8 cellular contexts compared by ENCODE assay signal in the genomic region with DNA sequence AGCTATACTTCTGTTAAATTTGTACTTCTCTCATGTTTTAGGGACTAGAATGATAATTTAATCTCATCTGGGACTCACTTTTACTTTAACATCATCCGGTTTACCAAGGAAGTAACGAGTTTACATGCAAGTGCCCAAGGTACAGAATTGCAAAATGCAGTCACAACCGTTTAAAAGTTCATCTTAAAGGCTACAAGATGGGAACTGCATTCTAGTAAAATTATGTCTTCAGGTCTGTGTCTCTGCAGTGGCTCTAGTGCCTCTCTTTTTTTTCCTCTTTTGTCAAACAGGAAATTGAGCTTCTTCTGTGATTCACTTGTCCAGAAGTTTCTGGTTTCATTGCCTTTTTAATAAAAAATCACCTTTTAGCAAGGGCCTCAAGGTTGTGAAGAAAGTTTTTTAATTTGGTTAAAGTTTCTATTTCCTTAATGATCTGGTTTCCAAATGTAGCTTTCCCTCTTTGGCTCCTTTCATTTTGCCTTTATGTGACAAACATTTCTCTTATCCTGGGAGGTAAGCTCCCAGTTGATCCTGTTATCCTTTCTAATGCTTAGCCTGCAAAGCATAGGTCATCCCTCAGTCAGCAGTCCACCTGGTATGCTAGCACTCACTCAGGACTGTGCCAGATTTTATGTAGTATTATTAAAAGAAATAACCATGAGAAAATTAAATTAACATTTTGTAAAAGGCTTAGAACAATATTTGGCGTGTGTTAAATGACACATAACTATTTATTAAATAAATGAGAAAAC. TPM values are rescaled to one million over a fixed set of nuclear protein-coding genes. Genes with fewer than 3 reads are reported as not detected.
A peak's percentile ranks its signal among the peaks of the same experiment; 100 is the strongest.
DNase-seq lines count a peak whose midpoint lies in the region; ATAC-seq and TF ChIP-seq lines count a peak whose summit lies in the region.

No MANE protein-coding gene starts in this region.

- peak overlapping the region; percentile 42; the same call in 1 of the 2 replicates for H3K27ac ChIP-seq in SK-N-MC

- peaks cover 18% of the 10 kb centered on the region for H3K4me1 ChIP-seq in skeletal muscle satellite cell (ENCODE audit: control insufficient read depth, insufficient read depth, low read length)

- H3K9me3 ChIP-seq in SK-N-MC (ENCODE audit: low read depth, low read length) (no peaks in the 10 kb centered on the region), skeletal muscle satellite cell (replicated peaks; ENCODE audit: low read length) (no peaks in the 10 kb centered on the region)

- no peaks in the 10 kb centered on the region for H3K27me3 ChIP-seq in skeletal muscle satellite cell (ENCODE audit: control insufficient read depth, insufficient read depth, low read length)

- H3K36me3 ChIP-seq in SK-N-MC (ENCODE audit: insufficient read depth, low read length) (no peaks in the 10 kb centered on the region; the same call in 1 of the 2 replicates), skeletal muscle satellite cell (ENCODE audit: insufficient read depth, low read length) (peaks cover 12% of the 10 kb centered on the region)

- no peak for TF ChIP-seq CTCF in fibroblast of mammary gland (conservative IDR thresholded peaks at IDR 0.05; ENCODE audit: control insufficient read depth, insufficient read depth, low read depth, low read length)

- H3K4me3 ChIP-seq in SK-N-MC (peak overlapping the region; percentile 99), fibroblast of mammary gland (ENCODE audit: control insufficient read depth, low read depth, low read length) (peak overlapping the region; percentile 90), skeletal muscle satellite cell (ENCODE audit: low read length) (peak overlapping the region; percentile 85)

- H3K9ac ChIP-seq in SK-N-MC (ENCODE audit: insufficient read length): peak overlapping the region; percentile 80
- peak overlapping the region; percentile 94 for H3K9ac ChIP-seq in skeletal muscle satellite cell (ENCODE audit: low read depth, low read length)

- no peak for ATAC-seq in HG03135 (IDR thresholded peaks at IDR 0.05; ENCODE audit: unreplicated experiment)

- peak overlapping the region; percentile 82 for H3K4me2 ChIP-seq in skeletal muscle satellite cell (ENCODE audit: low read length)

- DNase-seq in NCI-H748 (lab: John Stamatoyannopoulos, UW; ENCODE audit: unreplicated experiment): peak; percentile 28
- no peak for DNase-seq in NCI-H748 treated with DMSO at 0.1 percent for 48 hours (lab: John Stamatoyannopoulos, UW)
- DNase-seq in SK-N-MC (ENCODE audit: low read depth, low spot score): no peak
- DNase-seq in fibroblast of mammary gland (ENCODE audit: low read depth): no peak
- DNase-seq in NCI-H1092 (lab: John Stamatoyannopoulos, UW): no peak
- no peak for DNase-seq in GOT3 (lab: John Stamatoyannopoulos, UW)

RNA-seq across cellular contexts. Expression of gene GLS, which starts 2.4 kb away (rescaled TPM):
- 112 and 116 TPM in 2 replicates for total RNA-seq in skeletal muscle satellite cell (2012; rRNA removed)
